8 cellular contexts compared by ENCODE assay signal in the genomic region with DNA sequence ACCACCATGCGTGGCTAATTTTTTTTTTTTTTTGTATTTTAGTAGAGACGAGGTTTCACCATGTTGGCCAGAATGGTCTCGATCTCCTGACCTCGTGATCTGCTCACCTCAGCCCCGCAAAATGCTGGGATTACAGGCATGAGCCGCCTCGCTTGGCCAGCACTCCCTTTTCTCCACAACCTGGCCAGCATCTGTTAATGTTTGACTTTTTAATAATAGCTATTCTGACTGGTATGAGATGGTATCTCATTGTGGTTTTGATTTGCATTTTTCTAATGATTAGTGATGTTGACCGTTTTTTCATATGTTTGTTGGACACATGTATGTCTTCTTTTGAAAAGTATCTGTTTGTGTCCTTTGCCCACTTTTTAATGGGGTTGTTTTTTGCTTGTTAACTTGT. TPM values are rescaled to one million over a fixed set of nuclear protein-coding genes. Genes with fewer than 3 reads are reported as not detected.
DNase-seq lines count a peak whose midpoint lies in the region; ATAC-seq, FAIRE-seq and TF ChIP-seq lines count a peak whose summit lies in the region.
"Not testable (repeated sequence)": the region's sequence is repeated elsewhere in the genome, so short reads cannot be mapped to it uniquely, and the experiment has no call there.

No MANE protein-coding gene starts in this region.

- H2AFZ ChIP-seq in HepG2 (ENCODE audit: low read length) = not testable (repeated sequence)

- intact Hi-C loops in Calu3 (cut with micrococcal nuclease; ENCODE audit: unreplicated experiment) = loop anchor here (2.0 to 5.0 kb wide), 2 partner anchors 59 to 129 kb away; no protein-coding TSS in a partner anchor
- intact Hi-C loops in HepG2 (cut with micrococcal nuclease; ENCODE audit: unreplicated experiment) = not testable (repeated sequence)

- TF ChIP-seq POLR2A in HepG2 (IDR thresholded peaks at IDR 0.05; ENCODE audit: insufficient read depth in 1 of 2, low read depth in 2 of 2, low read length in 2 of 2) = not testable (repeated sequence)

- H3K4me1 Mint-ChIP-seq in Calu3 (ENCODE audit: low read depth, unreplicated experiment) = peaks cover 83% of the 10 kb centered on the region

- H3K9me3 Mint-ChIP-seq in Calu3 (ENCODE audit: low read depth, unreplicated experiment) = not testable (repeated sequence)

- not testable (repeated sequence) for TF ChIP-seq CTCF in Calu3 (IDR thresholded peaks at IDR 0.05; ENCODE audit: unreplicated experiment); HepG2 (CRISPR knock-in tag; IDR thresholded peaks at IDR 0.05)

- DNase-seq in Calu3 (peak; percentile 69), HK-2 (ENCODE audit: unreplicated experiment) (peak; percentile 59), RCC 7860 (ENCODE audit: low spot score) (peak; percentile 92), astrocyte of the hippocampus (ENCODE audit: low read depth, low spot score) (peak; percentile 25), pons (ENCODE audit: low spot score) (peak; percentile 6)
- not testable (repeated sequence) for DNase-seq in epithelial cell of prostate (ENCODE audit: low read depth, low spot score); HepG2 (ENCODE audit: low spot score)

- in situ Hi-C loops in HepG2 (cut with HindIII; ENCODE audit: extremely low pct_ligation_motif_present, low pct_unique_long_range_greater_than_20kb) = loop anchor here (5.0 to 10.0 kb wide), 2 partner anchors 79 to 367 kb away; no protein-coding TSS in a partner anchor

- TF ChIP-seq EP300 in HepG2 (IDR thresholded peaks at IDR 0.05; ENCODE audit: low read depth in 2 of 2, low read length in 2 of 2); HepG2 (CRISPR knock-in tag; IDR thresholded peaks at IDR 0.05; ENCODE audit: borderline replicate concordance): not testable (repeated sequence)

- not testable (repeated sequence) for H4K20me1 ChIP-seq in HepG2 (ENCODE audit: insufficient read depth, low read length)

- TF ChIP-seq RAD21 in HepG2 (CRISPR knock-in tag; IDR thresholded peaks at IDR 0.05) = not testable (repeated sequence)

- CTCF ChIA-PET in Calu3 (lab: Charles Lee) = interaction anchor here (0.7 to 2.0 kb wide), 11 partner anchors 8 to 225 kb away, joined by 3 to 15 read pairs (median 4); no protein-coding TSS in a partner anchor
- CTCF ChIA-PET in HepG2 (lab: Yijun Ruan, JAX; ENCODE audit: low intra/inter-chr PET ratio, low total read pairs) = not testable (repeated sequence)

- 30% methylated on average over 8 of the region's 8 CpGs for WGBS in HepG2 (ENCODE audit: low lambda C conversion rate)

- peaks cover 65% of the 10 kb centered on the region for H3K4me1 ChIP-seq in HepG2 (ENCODE audit: insufficient read depth, low read length)

- peak overlapping the region; percentile 96 for H3K4me2 ChIP-seq in HepG2 (ENCODE audit: low read depth, low read length)

- not testable (repeated sequence) for H3K9ac ChIP-seq in HepG2 (ENCODE audit: insufficient read depth, low read depth, low read length)

- H3K79me2 ChIP-seq in HepG2 (ENCODE audit: insufficient read depth, low read length) = peaks cover 85% of the 10 kb centered on the region

- peaks cover 7 to 22% of the 10 kb centered on the region in 2 experiments; a peak in 3 of 5 replicates for H3K36me3 ChIP-seq in HepG2 (replicated peaks in 1 of 2; ENCODE audit: control insufficient read depth in 1 of 2, insufficient read depth in 2 of 2, low read length in 2 of 2)

- not testable (repeated sequence) for BruUV-seq in Calu3 (replicated peaks; lab: Mats Ljungman, UMichigan); HepG2 (replicated peaks; lab: Mats Ljungman, UMichigan)

- ATAC-seq in HepG2 = not testable (repeated sequence)

- peak overlapping the region; percentile 95 for H3K27ac Mint-ChIP-seq in Calu3 (ENCODE audit: unreplicated experiment)

- POLR2A ChIA-PET in HepG2 (lab: Yijun Ruan, JAX) = interaction anchor here (1.0 to 1.4 kb wide), 3 partner anchors 9 to 13 kb away, joined by 3 to 4 read pairs (median 3); no protein-coding TSS in a partner anchor

- peaks cover 58% of the 10 kb centered on the region for H3K36me3 Mint-ChIP-seq in Calu3 (ENCODE audit: insufficient read depth, unreplicated experiment)

- not testable (repeated sequence) for H3K27me3 ChIP-seq in HepG2 (ENCODE audit: control insufficient read depth in 1 of 2, insufficient read depth in 2 of 2, low read length in 2 of 2)

- peak overlapping the region; percentile 51 for H3K4me3 Mint-ChIP-seq in Calu3 (ENCODE audit: low read depth, unreplicated experiment)

- H3K27ac ChIP-seq in epithelial cell of prostate = peak overlapping the region; percentile 76
- peak overlapping the region; percentile 43 for H3K27ac ChIP-seq in HepG2 (ENCODE audit: extremely low read length, insufficient read depth, low read length)
- peak overlapping the region; percentile 7 for H3K27ac ChIP-seq in temporal lobe (ENCODE audit: low read depth, low read length)

- peak; percentile 91 for FAIRE-seq in RCC 7860 (lab: Jason Lieb, UNC)
- FAIRE-seq in HepG2 (lab: Jason Lieb, UNC) = not testable (repeated sequence)

- not testable (repeated sequence) for H3K9me3 ChIP-seq in HepG2 (ENCODE audit: low read length)

- H3K4me3 ChIP-seq in HepG2 (replicated peaks in 1 of 3; ENCODE audit: insufficient read depth in 1 of 3, low read depth in 2 of 3, low read length in 3 of 3) = 0 out of 6 replicates have a peak overlapping the region, but pooled peaks of 1 of the 3 experiments have one; percentile 10

- H3K27me3 Mint-ChIP-seq in Calu3 (ENCODE audit: unreplicated experiment) = not testable (repeated sequence)

TF ChIP-seq in HepG2, 621 proteins besides CTCF, POLR2A, EP300 and RAD21 (continues in another document):
- TF ChIP-seq, protein P1, sequence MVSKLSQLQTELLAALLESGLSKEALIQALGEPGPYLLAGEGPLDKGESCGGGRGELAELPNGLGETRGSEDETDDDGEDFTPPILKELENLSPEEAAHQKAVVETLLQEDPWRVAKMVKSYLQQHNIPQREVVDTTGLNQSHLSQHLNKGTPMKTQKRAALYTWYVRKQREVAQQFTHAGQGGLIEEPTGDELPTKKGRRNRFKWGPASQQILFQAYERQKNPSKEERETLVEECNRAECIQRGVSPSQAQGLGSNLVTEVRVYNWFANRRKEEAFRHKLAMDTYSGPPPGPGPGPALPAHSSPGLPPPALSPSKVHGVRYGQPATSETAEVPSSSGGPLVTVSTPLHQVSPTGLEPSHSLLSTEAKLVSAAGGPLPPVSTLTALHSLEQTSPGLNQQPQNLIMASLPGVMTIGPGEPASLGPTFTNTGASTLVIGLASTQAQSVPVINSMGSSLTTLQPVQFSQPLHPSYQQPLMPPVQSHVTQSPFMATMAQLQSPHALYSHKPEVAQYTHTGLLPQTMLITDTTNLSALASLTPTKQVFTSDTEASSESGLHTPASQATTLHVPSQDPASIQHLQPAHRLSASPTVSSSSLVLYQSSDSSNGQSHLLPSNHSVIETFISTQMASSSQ (IDR thresholded peaks at IDR 0.05; ENCODE audit: low read depth) = peak; percentile 60; the same call in 1 of the 2 replicates
- TF ChIP-seq, protein P1 (CRISPR knock-in tag; IDR thresholded peaks at IDR 0.05; ENCODE audit: borderline replicate concordance) = peak; percentile 75; the same call in 1 of the 2 replicates
- TF ChIP-seq SOX6 (IDR thresholded peaks at IDR 0.05) = not testable (repeated sequence)
- peak; percentile 27; the same call in 1 of the 2 replicates for TF ChIP-seq SOX6 (CRISPR knock-in tag; IDR thresholded peaks at IDR 0.05)

RNA-seq across cellular contexts. Expression of a gene that starts 3.8 kb away (rescaled TPM):
- 14.3 and 32.4 TPM in 2 replicates for total RNA-seq in Calu3 (2022)
- total RNA-seq in HepG2 (2016; rRNA removed; fragmentation: Illumina TruSeq; extraction: Trizol) = 13.4 and 18.7 TPM in 2 replicates
- total RNA-seq in HepG2 (2016; cell fraction: cytosol; rRNA removed; fragmentation: Illumina TruSeq; extraction: Trizol; ENCODE audit: low read depth) = 1.8 and 1.9 TPM in 2 replicates
- total RNA-seq in HepG2 (2016; cell fraction: insoluble cytoplasmic fraction; rRNA removed; fragmentation: Illumina TruSeq; extraction: Trizol) = 12.3 and 17.7 TPM in 2 replicates
- total RNA-seq in HepG2 (2016; cell fraction: membrane; rRNA removed; fragmentation: Illumina TruSeq; extraction: Trizol) = 7.4 and 7.7 TPM in 2 replicates
- total RNA-seq in HepG2 (2016; cell fraction: nucleus; rRNA removed; fragmentation: Illumina TruSeq; extraction: Trizol) = 18.2 and 22.8 TPM in 2 replicates
- polyA plus RNA-seq in HepG2 (2011; rRNA removed) = 7.2 and 8.1 TPM in 2 replicates
- 6.1 and 6.3 TPM in 2 replicates for polyA plus RNA-seq in HepG2 (2011; cell fraction: cytosol; rRNA removed)
- 9.2 and 10.1 TPM in 2 replicates for polyA plus RNA-seq in HepG2 (2011; cell fraction: nucleus; rRNA removed)
- polyA plus RNA-seq in HepG2 (2012) = 4.5 and 6.1 TPM in 2 replicates
- 1.2 and 1.3 TPM in 2 replicates for polyA plus RNA-seq in HepG2 (2016; cell fraction: cytosol; fragmentation: Illumina TruSeq; extraction: Trizol; ENCODE audit: low read depth)
- 8.1 and 9.2 TPM in 2 replicates for polyA plus RNA-seq in HepG2 (2016; cell fraction: insoluble cytoplasmic fraction; fragmentation: Illumina TruSeq; extraction: Trizol; ENCODE audit: low read depth)
- polyA plus RNA-seq in HepG2 (2016; cell fraction: membrane; fragmentation: Illumina TruSeq; extraction: Trizol; ENCODE audit: low read depth) = 2.9 and 3.3 TPM in 2 replicates
- 25.5 and 27.0 TPM in 2 replicates for polyA plus RNA-seq in HepG2 (2016; cell fraction: nucleus; fragmentation: Illumina TruSeq; extraction: Trizol; ENCODE audit: insufficient read depth, low read depth)
- polyA minus RNA-seq in HepG2 (2011; rRNA and poly(A)+ RNA removed; ENCODE audit: low replicate concordance) = 22.4 and 23.3 TPM in 2 replicates
- polyA minus RNA-seq in HepG2 (2011; cell fraction: cytosol; rRNA and poly(A)+ RNA removed) = 9.6 TPM in 2 replicates
- 9.7 and 10.7 TPM in 2 replicates for polyA minus RNA-seq in HepG2 (2011; cell fraction: nucleus; rRNA and poly(A)+ RNA removed)
- total RNA-seq in temporal lobe = 5.4 TPM

Comparison
In these comparisons a context has a peak if more than half of its experiments do, and no peak if none do; other contexts are left out.
1. H3K27ac ChIP-seq: peak in every context shown above with its lines; median percentile 76 in epithelial cell of prostate; 43 in HepG2; 7 in temporal lobe.